Comparison of ENCODE assay signal across 24 cellular contexts in genomic region chr15:57223887-57224286, GRCh38.
DNase-seq lines count a peak whose midpoint lies in the region; ATAC-seq and TF ChIP-seq lines count a peak whose summit lies in the region.
"Had no signal": no experiment of that assay in that cellular context is flagged by ENCODE, and none has a peak within 500 bp of the region (broad histone marks: within the 10 kb centered on the region; RNA-seq: fewer than 3 reads in every experiment).

No MANE protein-coding gene starts in this region.

- H3K27ac Mint-ChIP-seq in chondrocyte (ENCODE audit: unreplicated experiment) (peak overlapping the region; percentile 89), osteocyte (ENCODE audit: unreplicated experiment) (peak overlapping the region; percentile 7), CD14-positive monocyte (no peak overlapping the region)
- H3K27ac Mint-ChIP-seq: activated B cell treated with CpG ODN at 0.5 μM for 24 hours; activated naive CD8-positive, alpha-beta T cell treated with anti-CD3 and anti-CD28 coated beads, Interleukin-2, amount 10 ng/mL, durations not matched to agents 7 days and 5 days; activated T-helper 2 cell treated with anti-CD3 and anti-CD28 coated beads, Interferon-gamma antibody, Interleukin-2, Interleukin-4, amounts not matched to agents 10 μg/mL and 5 μg/mL and 100 μg/mL, durations not matched to agents 14 hours and 24 hours and 36 hours; B cell; stimulated activated memory B cell treated with anti-CD40 and anti-IgM and Interleukin-4, amounts not matched to agents 10 μg/mL and 1 μg/mL and 100 μg/mL, for 72 hours had no signal

- no peaks in the 10 kb centered on the region for H3K9me3 Mint-ChIP-seq in chondrocyte (ENCODE audit: low read depth)
- H3K9me3 Mint-ChIP-seq in osteocyte (ENCODE audit: unreplicated experiment), result no peaks in the 10 kb centered on the region
- H3K9me3 Mint-ChIP-seq in CD14-positive monocyte, result no peaks in the 10 kb centered on the region
- H3K9me3 Mint-ChIP-seq: activated B cell treated with CpG ODN at 0.5 μM for 24 hours; activated naive CD8-positive, alpha-beta T cell treated with anti-CD3 and anti-CD28 coated beads, Interleukin-2, amount 10 ng/mL, durations not matched to agents 7 days and 5 days; activated T-helper 2 cell treated with anti-CD3 and anti-CD28 coated beads, Interferon-gamma antibody, Interleukin-2, Interleukin-4, amounts not matched to agents 10 μg/mL and 5 μg/mL and 100 μg/mL, durations not matched to agents 14 hours and 24 hours and 36 hours; stimulated activated memory B cell treated with anti-CD40 and anti-IgM and Interleukin-4, amounts not matched to agents 10 μg/mL and 1 μg/mL and 100 μg/mL, for 72 hours had no signal

- intact Hi-C loops in CD14-positive monocyte (cut with micrococcal nuclease), result no loop called here

- no peak for TF ChIP-seq CTCF in chondrocyte (IDR thresholded peaks at IDR 0.05)
- TF ChIP-seq CTCF in osteocyte (IDR thresholded peaks at IDR 0.05), result no peak
- TF ChIP-seq CTCF in CD14-positive monocyte (IDR thresholded peaks at IDR 0.05), result no peak

- no peaks in the 10 kb centered on the region for H3K27me3 Mint-ChIP-seq in chondrocyte (ENCODE audit: low read depth)
- H3K27me3 Mint-ChIP-seq in osteocyte (ENCODE audit: unreplicated experiment), result no peaks in the 10 kb centered on the region
- H3K27me3 Mint-ChIP-seq in CD14-positive monocyte (ENCODE audit: low read depth in 3 of 3), result no peaks in the 10 kb centered on the region
- H3K27me3 Mint-ChIP-seq: activated B cell treated with CpG ODN at 0.5 μM for 24 hours; activated naive CD8-positive, alpha-beta T cell treated with anti-CD3 and anti-CD28 coated beads, Interleukin-2, amount 10 ng/mL, durations not matched to agents 7 days and 5 days; B cell; stimulated activated memory B cell treated with anti-CD40 and anti-IgM and Interleukin-4, amounts not matched to agents 10 μg/mL and 1 μg/mL and 100 μg/mL, for 72 hours had no signal

- H3K36me3 Mint-ChIP-seq in chondrocyte (ENCODE audit: low read depth) (no peaks in the 10 kb centered on the region), osteocyte (ENCODE audit: unreplicated experiment) (no peaks in the 10 kb centered on the region), CD14-positive monocyte (no peaks in the 10 kb centered on the region)
- H3K36me3 Mint-ChIP-seq: activated naive CD8-positive, alpha-beta T cell treated with anti-CD3 and anti-CD28 coated beads, Interleukin-2, amount 10 ng/mL, durations not matched to agents 7 days and 5 days; stimulated activated memory B cell treated with anti-CD40 and anti-IgM and Interleukin-4, amounts not matched to agents 10 μg/mL and 1 μg/mL and 100 μg/mL, for 72 hours had no signal

- ATAC-seq in HG03354 (IDR thresholded peaks at IDR 0.05; ENCODE audit: poor library complexity, severe bottlenecking, unreplicated experiment), result no peak
- ATAC-seq: heart left ventricle; stimulated activated memory B cell treated with anti-CD40 and anti-IgM and Interleukin-4, amounts not matched to agents 10 μg/mL and 1 μg/mL and 100 μg/mL, for 72 hours had no signal

- H3K4me1 Mint-ChIP-seq in chondrocyte (ENCODE audit: low read depth) (peaks cover 74% of the 10 kb centered on the region), osteocyte (ENCODE audit: unreplicated experiment) (peaks cover 76% of the 10 kb centered on the region), CD14-positive monocyte (peaks cover 16% of the 10 kb centered on the region)

- DNase-seq in NCI-H1105 treated with DMSO at 0.1 percent for 48 hours (lab: John Stamatoyannopoulos, UW) (peak; percentile 50), NCI-H1105 (lab: John Stamatoyannopoulos, UW) (no peak), NCI-H69 (lab: John Stamatoyannopoulos, UW) (peak; percentile 47), chondrocyte (ENCODE audit: low spot score) (no peak), osteocyte (ENCODE audit: extremely low spot score, unreplicated experiment) (no peak), NCI-H1048 (lab: John Stamatoyannopoulos, UW) (no peak), CD14-positive monocyte (ENCODE audit: low spot score) (no peak)
- DNase-seq: 8988T; activated B cell treated with CpG ODN at 0.5 μM for 24 hours; activated CD4-positive, alpha-beta T cell treated with anti-CD3 and anti-CD28 coated beads, Interleukin-2, amount 50 U/mL, for 4 hours; activated CD8-positive, alpha-beta memory T cell treated with anti-CD3 and anti-CD28 coated beads, Interleukin-2, amount 50 U/mL, for 48 hours; activated naive CD8-positive, alpha-beta T cell treated with anti-CD3 and anti-CD28 coated beads, Interleukin-2, amount 10 ng/mL, durations not matched to agents 7 days and 5 days; cerebellar nuclear complex; COR-L47; GDM1; GOT3; heart left ventricle; NCI-H2171; occipital lobe; T-helper 9 cell had no signal

- no peak overlapping the region for H3K4me3 Mint-ChIP-seq in chondrocyte (ENCODE audit: unreplicated experiment)
- H3K4me3 Mint-ChIP-seq in osteocyte (ENCODE audit: unreplicated experiment), result no peak overlapping the region
- H3K4me3 Mint-ChIP-seq in CD14-positive monocyte, result no peak overlapping the region
- H3K4me3 Mint-ChIP-seq: activated B cell treated with CpG ODN at 0.5 μM for 24 hours; activated naive CD8-positive, alpha-beta T cell treated with anti-CD3 and anti-CD28 coated beads, Interleukin-2, amount 10 ng/mL, durations not matched to agents 7 days and 5 days; B cell; stimulated activated memory B cell treated with anti-CD40 and anti-IgM and Interleukin-4, amounts not matched to agents 10 μg/mL and 1 μg/mL and 100 μg/mL, for 72 hours had no signal

Comparison
In these comparisons a context has a peak if more than half of its experiments do, and no peak if none do; other contexts are left out.
1. DNase-seq: peak in NCI-H1105 treated with DMSO at 0.1 percent for 48 hours (single experiment) and NCI-H69 (single experiment); none in NCI-H1105 (single experiment), chondrocyte (single experiment), osteocyte (single experiment), NCI-H1048 (single experiment) and CD14-positive monocyte (single experiment).
2. H3K27ac Mint-ChIP-seq: peak in chondrocyte (single experiment) and osteocyte (single experiment); none in CD14-positive monocyte (0 of 7).